In genomic region chr6:168030881-168031280, GRCh38 we compare ENCODE assay signal across 1 cellular context.
TF ChIP-seq lines count a peak whose summit lies in the region.

No MANE protein-coding gene starts in this region.

TF ChIP-seq in GM23338, 12 proteins besides CTCF, POLR2A, EP300 and RAD21 (continued from another document):
- TF ChIP-seq ZNF462 (CRISPR knock-in tag; IDR thresholded peaks at IDR 0.05), result no peak
TF ChIP-seq in GM23338: peak in this region for 0.
